ENCODE assay signal across 10 cellular contexts in genomic region chr11:3347127-3347526, GRCh38.
"Had no signal": no experiment of that assay in that cellular context is flagged by ENCODE, and none has a peak within 500 bp of the region (broad histone marks: within the 10 kb centered on the region; RNA-seq: fewer than 3 reads in every experiment).

No MANE protein-coding gene starts in this region.

- H3K4me2 ChIP-seq: KMS-11 had no signal

- H3K27ac ChIP-seq: GM23248, HL-60, KMS-11 had no signal

- H3K9ac ChIP-seq: GM23248, KMS-11 had no signal

- H2AFZ ChIP-seq: GM23248 had no signal

- DNase-seq: GM23248, GOT3, H9, HCEC 1CT, IMR-90, Karpas-422, KBM-7 had no signal

- H3K4me3 ChIP-seq: GM23248 had no signal

- FAIRE-seq: H54 had no signal
